In genomic region chr17:67375054-67375427, GRCh38 we compare ENCODE assay signal across 1 cellular context.
TF ChIP-seq lines count a peak whose summit lies in the region.

No MANE protein-coding gene starts in this region.

TF ChIP-seq in HepG2, 621 proteins besides CTCF, POLR2A, EP300 and RAD21:
- 0 out of 2 replicates have a peak, but pooled peaks have one; percentile 8 for TF ChIP-seq KMT2B (CRISPR knock-in tag; IDR thresholded peaks at IDR 0.05)
- TF ChIP-seq ZNF614 (CRISPR knock-in tag; IDR thresholded peaks at IDR 0.05; ENCODE audit: borderline replicate concordance) = peak; percentile 7; the same call in 1 of the 2 replicates
- TF ChIP-seq ZNF709 (CRISPR knock-in tag; IDR thresholded peaks at IDR 0.05) = no peak
- TF ChIP-seq MAZ (IDR thresholded peaks at IDR 0.05; ENCODE audit: borderline replicate concordance, low read depth, low read length) = 0 out of 2 replicates have a peak, but pooled peaks have one; percentile 2
- no peak for TF ChIP-seq MAZ (CRISPR knock-in tag; IDR thresholded peaks at IDR 0.05; ENCODE audit: low read depth)
- 0 out of 2 replicates have a peak, but pooled peaks have one; percentile 13 for TF ChIP-seq ZNF350 (CRISPR knock-in tag; IDR thresholded peaks at IDR 0.05; ENCODE audit: borderline replicate concordance, low read depth)
- TF ChIP-seq, protein P1, sequence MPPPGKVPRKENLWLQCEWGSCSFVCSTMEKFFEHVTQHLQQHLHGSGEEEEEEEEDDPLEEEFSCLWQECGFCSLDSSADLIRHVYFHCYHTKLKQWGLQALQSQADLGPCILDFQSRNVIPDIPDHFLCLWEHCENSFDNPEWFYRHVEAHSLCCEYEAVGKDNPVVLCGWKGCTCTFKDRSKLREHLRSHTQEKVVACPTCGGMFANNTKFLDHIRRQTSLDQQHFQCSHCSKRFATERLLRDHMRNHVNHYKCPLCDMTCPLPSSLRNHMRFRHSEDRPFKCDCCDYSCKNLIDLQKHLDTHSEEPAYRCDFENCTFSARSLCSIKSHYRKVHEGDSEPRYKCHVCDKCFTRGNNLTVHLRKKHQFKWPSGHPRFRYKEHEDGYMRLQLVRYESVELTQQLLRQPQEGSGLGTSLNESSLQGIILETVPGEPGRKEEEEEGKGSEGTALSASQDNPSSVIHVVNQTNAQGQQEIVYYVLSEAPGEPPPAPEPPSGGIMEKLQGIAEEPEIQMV (CRISPR knock-in tag; IDR thresholded peaks at IDR 0.05; ENCODE audit: low read depth) = 0 out of 2 replicates have a peak, but pooled peaks have one; percentile 10
- no peak for TF ChIP-seq ERF (CRISPR knock-in tag; IDR thresholded peaks at IDR 0.05)
- TF ChIP-seq MNT (IDR thresholded peaks at IDR 0.05) = no peak
